1 cellular context compared by ENCODE assay signal in the genomic region with DNA sequence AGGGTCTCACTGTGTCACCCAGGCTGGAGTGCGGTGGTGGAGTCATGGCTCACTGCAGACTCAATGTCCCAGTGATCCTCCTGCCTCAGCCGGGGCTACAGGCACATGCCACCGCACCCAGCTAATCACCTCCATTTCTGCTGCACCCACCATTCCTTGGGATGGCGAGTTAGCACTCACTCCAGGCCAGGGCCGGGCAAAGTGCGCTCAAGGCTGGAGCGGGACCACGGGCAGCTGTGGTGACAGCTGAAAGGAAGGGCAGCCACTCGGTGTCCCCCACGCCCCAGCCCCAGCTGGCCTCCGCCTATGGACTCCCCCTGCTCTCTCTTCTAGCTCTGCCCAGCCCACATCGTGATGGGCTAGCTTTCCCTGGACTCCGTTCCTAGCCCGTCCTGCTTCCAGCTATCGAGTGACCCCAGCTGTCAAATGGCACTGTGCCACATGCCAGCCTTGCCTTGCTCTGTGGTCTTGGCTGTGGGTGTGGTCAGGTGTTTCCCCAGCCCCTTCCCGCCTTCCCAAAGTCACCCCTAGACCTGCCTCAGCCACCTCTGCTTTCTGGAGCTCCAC.
TF ChIP-seq lines count a peak whose summit lies in the region.

No MANE protein-coding gene starts in this region.

TF ChIP-seq in K562, 482 proteins besides CTCF, POLR2A, EP300 and RAD21:
- no peak for TF ChIP-seq ZNF124 (CRISPR knock-in tag; IDR thresholded peaks at IDR 0.05)
- TF ChIP-seq, protein P1, sequence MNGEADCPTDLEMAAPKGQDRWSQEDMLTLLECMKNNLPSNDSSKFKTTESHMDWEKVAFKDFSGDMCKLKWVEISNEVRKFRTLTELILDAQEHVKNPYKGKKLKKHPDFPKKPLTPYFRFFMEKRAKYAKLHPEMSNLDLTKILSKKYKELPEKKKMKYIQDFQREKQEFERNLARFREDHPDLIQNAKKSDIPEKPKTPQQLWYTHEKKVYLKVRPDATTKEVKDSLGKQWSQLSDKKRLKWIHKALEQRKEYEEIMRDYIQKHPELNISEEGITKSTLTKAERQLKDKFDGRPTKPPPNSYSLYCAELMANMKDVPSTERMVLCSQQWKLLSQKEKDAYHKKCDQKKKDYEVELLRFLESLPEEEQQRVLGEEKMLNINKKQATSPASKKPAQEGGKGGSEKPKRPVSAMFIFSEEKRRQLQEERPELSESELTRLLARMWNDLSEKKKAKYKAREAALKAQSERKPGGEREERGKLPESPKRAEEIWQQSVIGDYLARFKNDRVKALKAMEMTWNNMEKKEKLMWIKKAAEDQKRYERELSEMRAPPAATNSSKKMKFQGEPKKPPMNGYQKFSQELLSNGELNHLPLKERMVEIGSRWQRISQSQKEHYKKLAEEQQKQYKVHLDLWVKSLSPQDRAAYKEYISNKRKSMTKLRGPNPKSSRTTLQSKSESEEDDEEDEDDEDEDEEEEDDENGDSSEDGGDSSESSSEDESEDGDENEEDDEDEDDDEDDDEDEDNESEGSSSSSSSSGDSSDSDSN (IDR thresholded peaks at IDR 0.05; ENCODE audit: borderline replicate concordance in 1 of 2, low read depth in 2 of 2, low read length in 2 of 2) = no peak
- TF ChIP-seq NFIC (IDR thresholded peaks at IDR 0.05) = 0 out of 2 replicates have a peak, but pooled peaks have one; percentile 20
- TF ChIP-seq, protein P2, sequence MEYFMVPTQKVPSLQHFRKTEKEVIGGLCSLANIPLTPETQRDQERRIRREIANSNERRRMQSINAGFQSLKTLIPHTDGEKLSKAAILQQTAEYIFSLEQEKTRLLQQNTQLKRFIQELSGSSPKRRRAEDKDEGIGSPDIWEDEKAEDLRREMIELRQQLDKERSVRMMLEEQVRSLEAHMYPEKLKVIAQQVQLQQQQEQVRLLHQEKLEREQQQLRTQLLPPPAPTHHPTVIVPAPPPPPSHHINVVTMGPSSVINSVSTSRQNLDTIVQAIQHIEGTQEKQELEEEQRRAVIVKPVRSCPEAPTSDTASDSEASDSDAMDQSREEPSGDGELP (CRISPR knock-in tag; IDR thresholded peaks at IDR 0.05; ENCODE audit: borderline replicate concordance) = peak; percentile 4; the same call in 1 of the 2 replicates
- no peak for TF ChIP-seq ZFP30 (CRISPR knock-in tag; IDR thresholded peaks at IDR 0.05; ENCODE audit: borderline replicate concordance)
- TF ChIP-seq COPS2 (conservative IDR thresholded peaks at IDR 0.05) = no peak
- TF ChIP-seq ILK (tag; IDR thresholded peaks at IDR 0.05; ENCODE audit: borderline replicate concordance, low read depth) = no peak
- no peak for TF ChIP-seq ELF4 (CRISPR knock-in tag; IDR thresholded peaks at IDR 0.05)
- TF ChIP-seq, protein P3, sequence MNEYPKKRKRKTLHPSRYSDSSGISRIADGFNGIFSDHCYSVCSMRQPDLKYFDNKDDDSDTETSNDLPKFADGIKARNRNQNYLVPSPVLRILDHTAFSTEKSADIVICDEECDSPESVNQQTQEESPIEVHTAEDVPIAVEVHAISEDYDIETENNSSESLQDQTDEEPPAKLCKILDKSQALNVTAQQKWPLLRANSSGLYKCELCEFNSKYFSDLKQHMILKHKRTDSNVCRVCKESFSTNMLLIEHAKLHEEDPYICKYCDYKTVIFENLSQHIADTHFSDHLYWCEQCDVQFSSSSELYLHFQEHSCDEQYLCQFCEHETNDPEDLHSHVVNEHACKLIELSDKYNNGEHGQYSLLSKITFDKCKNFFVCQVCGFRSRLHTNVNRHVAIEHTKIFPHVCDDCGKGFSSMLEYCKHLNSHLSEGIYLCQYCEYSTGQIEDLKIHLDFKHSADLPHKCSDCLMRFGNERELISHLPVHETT (CRISPR knock-in tag; conservative IDR thresholded peaks at IDR 0.05 in 1 of 2, IDR thresholded peaks at IDR 0.05 in 1 of 2) = no peak
- no peak for TF ChIP-seq FUS (optimal IDR thresholded peaks at IDR 0.05; ENCODE audit: low read depth, low read length)
- TF ChIP-seq, protein P4, sequence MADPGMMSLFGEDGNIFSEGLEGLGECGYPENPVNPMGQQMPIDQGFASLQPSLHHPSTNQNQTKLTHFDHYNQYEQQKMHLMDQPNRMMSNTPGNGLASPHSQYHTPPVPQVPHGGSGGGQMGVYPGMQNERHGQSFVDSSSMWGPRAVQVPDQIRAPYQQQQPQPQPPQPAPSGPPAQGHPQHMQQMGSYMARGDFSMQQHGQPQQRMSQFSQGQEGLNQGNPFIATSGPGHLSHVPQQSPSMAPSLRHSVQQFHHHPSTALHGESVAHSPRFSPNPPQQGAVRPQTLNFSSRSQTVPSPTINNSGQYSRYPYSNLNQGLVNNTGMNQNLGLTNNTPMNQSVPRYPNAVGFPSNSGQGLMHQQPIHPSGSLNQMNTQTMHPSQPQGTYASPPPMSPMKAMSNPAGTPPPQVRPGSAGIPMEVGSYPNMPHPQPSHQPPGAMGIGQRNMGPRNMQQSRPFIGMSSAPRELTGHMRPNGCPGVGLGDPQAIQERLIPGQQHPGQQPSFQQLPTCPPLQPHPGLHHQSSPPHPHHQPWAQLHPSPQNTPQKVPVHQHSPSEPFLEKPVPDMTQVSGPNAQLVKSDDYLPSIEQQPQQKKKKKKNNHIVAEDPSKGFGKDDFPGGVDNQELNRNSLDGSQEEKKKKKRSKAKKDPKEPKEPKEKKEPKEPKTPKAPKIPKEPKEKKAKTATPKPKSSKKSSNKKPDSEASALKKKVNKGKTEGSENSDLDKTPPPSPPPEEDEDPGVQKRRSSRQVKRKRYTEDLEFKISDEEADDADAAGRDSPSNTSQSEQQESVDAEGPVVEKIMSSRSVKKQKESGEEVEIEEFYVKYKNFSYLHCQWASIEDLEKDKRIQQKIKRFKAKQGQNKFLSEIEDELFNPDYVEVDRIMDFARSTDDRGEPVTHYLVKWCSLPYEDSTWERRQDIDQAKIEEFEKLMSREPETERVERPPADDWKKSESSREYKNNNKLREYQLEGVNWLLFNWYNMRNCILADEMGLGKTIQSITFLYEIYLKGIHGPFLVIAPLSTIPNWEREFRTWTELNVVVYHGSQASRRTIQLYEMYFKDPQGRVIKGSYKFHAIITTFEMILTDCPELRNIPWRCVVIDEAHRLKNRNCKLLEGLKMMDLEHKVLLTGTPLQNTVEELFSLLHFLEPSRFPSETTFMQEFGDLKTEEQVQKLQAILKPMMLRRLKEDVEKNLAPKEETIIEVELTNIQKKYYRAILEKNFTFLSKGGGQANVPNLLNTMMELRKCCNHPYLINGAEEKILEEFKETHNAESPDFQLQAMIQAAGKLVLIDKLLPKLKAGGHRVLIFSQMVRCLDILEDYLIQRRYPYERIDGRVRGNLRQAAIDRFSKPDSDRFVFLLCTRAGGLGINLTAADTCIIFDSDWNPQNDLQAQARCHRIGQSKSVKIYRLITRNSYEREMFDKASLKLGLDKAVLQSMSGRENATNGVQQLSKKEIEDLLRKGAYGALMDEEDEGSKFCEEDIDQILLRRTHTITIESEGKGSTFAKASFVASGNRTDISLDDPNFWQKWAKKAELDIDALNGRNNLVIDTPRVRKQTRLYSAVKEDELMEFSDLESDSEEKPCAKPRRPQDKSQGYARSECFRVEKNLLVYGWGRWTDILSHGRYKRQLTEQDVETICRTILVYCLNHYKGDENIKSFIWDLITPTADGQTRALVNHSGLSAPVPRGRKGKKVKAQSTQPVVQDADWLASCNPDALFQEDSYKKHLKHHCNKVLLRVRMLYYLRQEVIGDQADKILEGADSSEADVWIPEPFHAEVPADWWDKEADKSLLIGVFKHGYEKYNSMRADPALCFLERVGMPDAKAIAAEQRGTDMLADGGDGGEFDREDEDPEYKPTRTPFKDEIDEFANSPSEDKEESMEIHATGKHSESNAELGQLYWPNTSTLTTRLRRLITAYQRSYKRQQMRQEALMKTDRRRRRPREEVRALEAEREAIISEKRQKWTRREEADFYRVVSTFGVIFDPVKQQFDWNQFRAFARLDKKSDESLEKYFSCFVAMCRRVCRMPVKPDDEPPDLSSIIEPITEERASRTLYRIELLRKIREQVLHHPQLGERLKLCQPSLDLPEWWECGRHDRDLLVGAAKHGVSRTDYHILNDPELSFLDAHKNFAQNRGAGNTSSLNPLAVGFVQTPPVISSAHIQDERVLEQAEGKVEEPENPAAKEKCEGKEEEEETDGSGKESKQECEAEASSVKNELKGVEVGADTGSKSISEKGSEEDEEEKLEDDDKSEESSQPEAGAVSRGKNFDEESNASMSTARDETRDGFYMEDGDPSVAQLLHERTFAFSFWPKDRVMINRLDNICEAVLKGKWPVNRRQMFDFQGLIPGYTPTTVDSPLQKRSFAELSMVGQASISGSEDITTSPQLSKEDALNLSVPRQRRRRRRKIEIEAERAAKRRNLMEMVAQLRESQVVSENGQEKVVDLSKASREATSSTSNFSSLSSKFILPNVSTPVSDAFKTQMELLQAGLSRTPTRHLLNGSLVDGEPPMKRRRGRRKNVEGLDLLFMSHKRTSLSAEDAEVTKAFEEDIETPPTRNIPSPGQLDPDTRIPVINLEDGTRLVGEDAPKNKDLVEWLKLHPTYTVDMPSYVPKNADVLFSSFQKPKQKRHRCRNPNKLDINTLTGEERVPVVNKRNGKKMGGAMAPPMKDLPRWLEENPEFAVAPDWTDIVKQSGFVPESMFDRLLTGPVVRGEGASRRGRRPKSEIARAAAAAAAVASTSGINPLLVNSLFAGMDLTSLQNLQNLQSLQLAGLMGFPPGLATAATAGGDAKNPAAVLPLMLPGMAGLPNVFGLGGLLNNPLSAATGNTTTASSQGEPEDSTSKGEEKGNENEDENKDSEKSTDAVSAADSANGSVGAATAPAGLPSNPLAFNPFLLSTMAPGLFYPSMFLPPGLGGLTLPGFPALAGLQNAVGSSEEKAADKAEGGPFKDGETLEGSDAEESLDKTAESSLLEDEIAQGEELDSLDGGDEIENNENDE (IDR thresholded peaks at IDR 0.05; ENCODE audit: low read depth, low read length) = no peak
- no peak for TF ChIP-seq TRIM28 (IDR thresholded peaks at IDR 0.05)
- TF ChIP-seq, protein P5, sequence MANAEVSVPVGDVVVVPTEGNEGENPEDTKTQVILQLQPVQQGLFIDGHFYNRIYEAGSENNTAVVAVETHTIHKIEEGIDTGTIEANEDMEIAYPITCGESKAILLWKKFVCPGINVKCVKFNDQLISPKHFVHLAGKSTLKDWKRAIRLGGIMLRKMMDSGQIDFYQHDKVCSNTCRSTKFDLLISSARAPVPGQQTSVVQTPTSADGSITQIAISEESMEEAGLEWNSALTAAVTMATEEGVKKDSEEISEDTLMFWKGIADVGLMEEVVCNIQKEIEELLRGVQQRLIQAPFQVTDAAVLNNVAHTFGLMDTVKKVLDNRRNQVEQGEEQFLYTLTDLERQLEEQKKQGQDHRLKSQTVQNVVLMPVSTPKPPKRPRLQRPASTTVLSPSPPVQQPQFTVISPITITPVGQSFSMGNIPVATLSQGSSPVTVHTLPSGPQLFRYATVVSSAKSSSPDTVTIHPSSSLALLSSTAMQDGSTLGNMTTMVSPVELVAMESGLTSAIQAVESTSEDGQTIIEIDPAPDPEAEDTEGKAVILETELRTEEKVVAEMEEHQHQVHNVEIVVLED (CRISPR knock-in tag; IDR thresholded peaks at IDR 0.05) = no peak
- no peak for TF ChIP-seq POLR3G (IDR thresholded peaks at IDR 0.05; ENCODE audit: extremely low read depth, insufficient read length, insufficient replicate concordance)
- peak; percentile 54 for TF ChIP-seq POLR2G (IDR thresholded peaks at IDR 0.05; ENCODE audit: low read depth, low read length)
- TF ChIP-seq, protein P6, sequence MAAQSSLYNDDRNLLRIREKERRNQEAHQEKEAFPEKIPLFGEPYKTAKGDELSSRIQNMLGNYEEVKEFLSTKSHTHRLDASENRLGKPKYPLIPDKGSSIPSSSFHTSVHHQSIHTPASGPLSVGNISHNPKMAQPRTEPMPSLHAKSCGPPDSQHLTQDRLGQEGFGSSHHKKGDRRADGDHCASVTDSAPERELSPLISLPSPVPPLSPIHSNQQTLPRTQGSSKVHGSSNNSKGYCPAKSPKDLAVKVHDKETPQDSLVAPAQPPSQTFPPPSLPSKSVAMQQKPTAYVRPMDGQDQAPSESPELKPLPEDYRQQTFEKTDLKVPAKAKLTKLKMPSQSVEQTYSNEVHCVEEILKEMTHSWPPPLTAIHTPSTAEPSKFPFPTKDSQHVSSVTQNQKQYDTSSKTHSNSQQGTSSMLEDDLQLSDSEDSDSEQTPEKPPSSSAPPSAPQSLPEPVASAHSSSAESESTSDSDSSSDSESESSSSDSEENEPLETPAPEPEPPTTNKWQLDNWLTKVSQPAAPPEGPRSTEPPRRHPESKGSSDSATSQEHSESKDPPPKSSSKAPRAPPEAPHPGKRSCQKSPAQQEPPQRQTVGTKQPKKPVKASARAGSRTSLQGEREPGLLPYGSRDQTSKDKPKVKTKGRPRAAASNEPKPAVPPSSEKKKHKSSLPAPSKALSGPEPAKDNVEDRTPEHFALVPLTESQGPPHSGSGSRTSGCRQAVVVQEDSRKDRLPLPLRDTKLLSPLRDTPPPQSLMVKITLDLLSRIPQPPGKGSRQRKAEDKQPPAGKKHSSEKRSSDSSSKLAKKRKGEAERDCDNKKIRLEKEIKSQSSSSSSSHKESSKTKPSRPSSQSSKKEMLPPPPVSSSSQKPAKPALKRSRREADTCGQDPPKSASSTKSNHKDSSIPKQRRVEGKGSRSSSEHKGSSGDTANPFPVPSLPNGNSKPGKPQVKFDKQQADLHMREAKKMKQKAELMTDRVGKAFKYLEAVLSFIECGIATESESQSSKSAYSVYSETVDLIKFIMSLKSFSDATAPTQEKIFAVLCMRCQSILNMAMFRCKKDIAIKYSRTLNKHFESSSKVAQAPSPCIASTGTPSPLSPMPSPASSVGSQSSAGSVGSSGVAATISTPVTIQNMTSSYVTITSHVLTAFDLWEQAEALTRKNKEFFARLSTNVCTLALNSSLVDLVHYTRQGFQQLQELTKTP (IDR thresholded peaks at IDR 0.05; ENCODE audit: low read depth in 1 of 2, partially characterized antibody in 2 of 2) = no peak
- TF ChIP-seq PHB2 (IDR thresholded peaks at IDR 0.05; ENCODE audit: low read depth) = no peak
- TF ChIP-seq ZNF165 (CRISPR knock-in tag; IDR thresholded peaks at IDR 0.05; ENCODE audit: borderline replicate concordance) = no peak
- TF ChIP-seq ZC3H11A (IDR thresholded peaks at IDR 0.05; ENCODE audit: low read depth, low read length) = no peak
- TF ChIP-seq HDAC1 (IDR thresholded peaks at IDR 0.05) = no peak
- no peak for TF ChIP-seq TARDBP (IDR thresholded peaks at IDR 0.05)
